ENCODE assay signal across 26 cellular contexts in genomic region chr1:206020393-206021007, GRCh38. TPM values are rescaled to one million over a fixed set of nuclear protein-coding genes. Genes with fewer than 3 reads are reported as not detected.
"Had no signal": no experiment of that assay in that cellular context is flagged by ENCODE, and none has a peak within 500 bp of the region (broad histone marks: within the 10 kb centered on the region; RNA-seq: fewer than 3 reads in every experiment).

No MANE protein-coding gene starts in this region.

- ATAC-seq: activated T-cell treated with anti-CD3 and anti-CD28 coated beads, Interleukin-2, amount 50 U/mL, for 72 hours; heart right ventricle had no signal

- H3K4me1 Mint-ChIP-seq: activated CD4-positive, alpha-beta memory T cell treated with anti-CD3 and anti-CD28 coated beads, Interleukin-2, amount 10 ng/mL, durations not matched to agents 7 days and 5 days; naive B cell had no signal

- H3K4me3 ChIP-seq: heart right ventricle, left ventricle myocardium inferior, sigmoid colon, thoracic aorta had no signal

- H3K9me3 ChIP-seq: heart right ventricle, left ventricle myocardium inferior, sigmoid colon, thoracic aorta, upper lobe of left lung had no signal

- H3K4me3 Mint-ChIP-seq: activated CD4-positive, alpha-beta memory T cell treated with anti-CD3 and anti-CD28 coated beads, Interleukin-2, amount 10 ng/mL, durations not matched to agents 7 days and 5 days; activated naive CD4-positive, alpha-beta T cell treated with anti-CD3 and anti-CD28 coated beads for 36 hours; activated naive CD8-positive, alpha-beta T cell treated with anti-CD3 and anti-CD28 coated beads, Interleukin-2, amount 10 ng/mL, durations not matched to agents 7 days and 5 days; activated T-cell treated with anti-CD3 and anti-CD28 coated beads, Interleukin-2, amount 50 U/mL, for 72 hours; naive B cell; T-helper 1 cell treated with Interleukin-12 subunit alpha and Interleukin-12 subunit beta and Interleukin-4 antibody, amounts not matched to agents 30 μg/mL and 1 μg/mL, for 36 hours had no signal

- H3K36me3 Mint-ChIP-seq: activated naive CD8-positive, alpha-beta T cell treated with anti-CD3 and anti-CD28 coated beads, Interleukin-2, amount 10 ng/mL, durations not matched to agents 7 days and 5 days; naive B cell had no signal

- H3K27ac ChIP-seq: heart right ventricle, left ventricle myocardium inferior, sigmoid colon, thoracic aorta, upper lobe of left lung had no signal

- H3K9me3 Mint-ChIP-seq: activated CD4-positive, alpha-beta memory T cell treated with anti-CD3 and anti-CD28 coated beads, Interleukin-2, amount 10 ng/mL, durations not matched to agents 7 days and 5 days; activated naive CD4-positive, alpha-beta T cell treated with anti-CD3 and anti-CD28 coated beads for 36 hours; activated naive CD8-positive, alpha-beta T cell treated with anti-CD3 and anti-CD28 coated beads, Interleukin-2, amount 10 ng/mL, durations not matched to agents 7 days and 5 days; activated T-cell treated with anti-CD3 and anti-CD28 coated beads, Interleukin-2, amount 50 U/mL, for 72 hours; naive B cell; T-helper 1 cell treated with Interleukin-12 subunit alpha and Interleukin-12 subunit beta and Interleukin-4 antibody, amounts not matched to agents 30 μg/mL and 1 μg/mL, for 36 hours had no signal

- H3K27ac Mint-ChIP-seq: activated CD4-positive, alpha-beta memory T cell treated with anti-CD3 and anti-CD28 coated beads, Interleukin-2, amount 10 ng/mL, durations not matched to agents 7 days and 5 days; activated naive CD4-positive, alpha-beta T cell treated with anti-CD3 and anti-CD28 coated beads for 36 hours; activated naive CD8-positive, alpha-beta T cell treated with anti-CD3 and anti-CD28 coated beads, Interleukin-2, amount 10 ng/mL, durations not matched to agents 7 days and 5 days; activated T-cell treated with anti-CD3 and anti-CD28 coated beads, Interleukin-2, amount 50 U/mL, for 72 hours; T-helper 1 cell treated with Interleukin-12 subunit alpha and Interleukin-12 subunit beta and Interleukin-4 antibody, amounts not matched to agents 30 μg/mL and 1 μg/mL, for 36 hours had no signal

- H3K4me1 ChIP-seq: left ventricle myocardium inferior had no signal

- H3K27me3 ChIP-seq: sigmoid colon, upper lobe of left lung had no signal

- DNase-seq: activated CD4-positive, alpha-beta memory T cell treated with anti-CD3 and anti-CD28 coated beads, Interleukin-2, amount 10 ng/mL, durations not matched to agents 7 days and 5 days; activated CD4-positive, alpha-beta T cell treated with anti-CD3 and anti-CD28 coated beads for 4 hours; activated CD4-positive, CD25-positive, alpha-beta regulatory T cell; activated effector memory CD4-positive, alpha-beta T cell treated with Interleukin-2 at 50 U/mL for 16 hours; activated naive CD4-positive, alpha-beta T cell treated with anti-CD3 and anti-CD28 coated beads for 36 hours; activated naive CD8-positive, alpha-beta T cell treated with anti-CD3 and anti-CD28 coated beads, Interleukin-2, amount 10 ng/mL, durations not matched to agents 7 days and 5 days; activated T-cell treated with anti-CD3 and anti-CD28 coated beads, Interleukin-2, amount 50 U/mL, for 72 hours; amniotic stem cell; cerebellar nuclear complex; cortex of kidney; heart right ventricle; kidney; left ventricle myocardium inferior; naive B cell; occipital lobe; posterior cingulate gyrus; sigmoid colon; stimulated activated CD4-positive, alpha-beta T cell treated with anti-CD3 and anti-CD28 coated beads, Interleukin-4, amount 100 ng/mL, for 1 hour; stimulated activated naive CD4-positive, alpha-beta T cell; T1000; upper lobe of left lung had no signal

- H3K36me3 ChIP-seq: heart right ventricle, left ventricle myocardium inferior, sigmoid colon, thoracic aorta, upper lobe of left lung had no signal

RNA-seq across cellular contexts. Expression of gene CTSE, which starts 3.2 kb away (rescaled TPM):
- total RNA-seq: activated CD4-positive, alpha-beta memory T cell treated with anti-CD3 and anti-CD28 coated beads, Interleukin-2, amount 10 ng/mL, durations not matched to agents 7 days and 5 days; activated naive CD4-positive, alpha-beta T cell treated with anti-CD3 and anti-CD28 coated beads for 36 hours; activated naive CD8-positive, alpha-beta T cell treated with anti-CD3 and anti-CD28 coated beads, Interleukin-2, amount 10 ng/mL, durations not matched to agents 7 days and 5 days; activated T-cell treated with anti-CD3 and anti-CD28 coated beads, Interleukin-2, amount 50 U/mL, for 72 hours; fibroblast of villous mesenchyme; heart right ventricle; left ventricle myocardium inferior; mononuclear cell; occipital lobe; sigmoid colon had no signal
- polyA plus RNA-seq: neural cell had no signal

RNA-seq across cellular contexts. Expression of gene RAB7B, which starts 17.3 kb away (rescaled TPM):
- total RNA-seq: activated CD4-positive, alpha-beta memory T cell treated with anti-CD3 and anti-CD28 coated beads, Interleukin-2, amount 10 ng/mL, durations not matched to agents 7 days and 5 days; activated naive CD4-positive, alpha-beta T cell treated with anti-CD3 and anti-CD28 coated beads for 36 hours; activated T-cell treated with anti-CD3 and anti-CD28 coated beads, Interleukin-2, amount 50 U/mL, for 72 hours had no signal
- polyA plus RNA-seq: neural cell had no signal

RNA-seq across cellular contexts. Expression of gene RHEX, which starts 32.5 kb away (rescaled TPM):
- total RNA-seq: activated CD4-positive, alpha-beta memory T cell treated with anti-CD3 and anti-CD28 coated beads, Interleukin-2, amount 10 ng/mL, durations not matched to agents 7 days and 5 days; activated naive CD4-positive, alpha-beta T cell treated with anti-CD3 and anti-CD28 coated beads for 36 hours; activated naive CD8-positive, alpha-beta T cell treated with anti-CD3 and anti-CD28 coated beads, Interleukin-2, amount 10 ng/mL, durations not matched to agents 7 days and 5 days; activated T-cell treated with anti-CD3 and anti-CD28 coated beads, Interleukin-2, amount 50 U/mL, for 72 hours; fibroblast of villous mesenchyme; mononuclear cell; occipital lobe had no signal
- polyA plus RNA-seq: neural cell had no signal
